ENCODE assay signal across 24 cellular contexts in genomic region chr13:44448373-44448772, GRCh38.
DNase-seq lines count a peak whose midpoint lies in the region; ATAC-seq and FAIRE-seq lines count a peak whose summit lies in the region.
"Had no signal": no experiment of that assay in that cellular context is flagged by ENCODE, and none has a peak within 500 bp of the region (broad histone marks: within the 10 kb centered on the region; RNA-seq: fewer than 3 reads in every experiment).

No MANE protein-coding gene starts in this region.

- ATAC-seq in left colon (peak; percentile 57), memory B cell (ENCODE audit: low read depth) (no peak), HG03565 (IDR thresholded peaks at IDR 0.05; ENCODE audit: unreplicated experiment) (no peak)
- ATAC-seq: A549, GM23338, Right ventricle myocardium inferior had no signal

- H3K36me3 Mint-ChIP-seq in memory B cell: no peaks in the 10 kb centered on the region

- intact Hi-C loops in left colon (cut with DNase I, micrococcal nuclease): no loop called here

- H3K27ac ChIP-seq in angular gyrus (ENCODE audit: low read depth, low read length) (peak overlapping the region; percentile 56), temporal lobe (ENCODE audit: low read depth, low read length) (peak overlapping the region; percentile 9)
- H3K27ac ChIP-seq: A549; BLaER1 treated with 17β-estradiol and CSF1 and Interleukin-3, amounts not matched to agents 10 nM and 100 nM; PC-9; SJSA1 had no signal

- DNase-seq in left colon (no peak), memory B cell (ENCODE audit: low spot score in 2 of 2) (no peak), frontal cortex (ENCODE audit: low spot score in 2 of 2) (no peak), DMS153 (lab: John Stamatoyannopoulos, UW) (no peak)
- no peak for DNase-seq in activated CD4-positive, CD25-positive, alpha-beta regulatory T cell treated with anti-CD3 and anti-CD28 coated beads, Interleukin-2, amount 50 U/mL, for 72 hours
- DNase-seq: AML-193; CD4-positive, alpha-beta T cell; H9; NCI-H1092; NCI-H1417 treated with DMSO at 0.1 percent for 48 hours; NCI-H1694 treated with DMSO at 0.1 percent for 48 hours; NCI-H2081; NCI-H2227 treated with DMSO at 0.1 percent for 48 hours; NCI-H526 treated with DMSO at 0.1 percent for 48 hours; PC-9 had no signal

- H3K27me3 Mint-ChIP-seq in memory B cell: no peaks in the 10 kb centered on the region
- H3K27me3 Mint-ChIP-seq: CD4-positive, alpha-beta T cell had no signal

- no peaks in the 10 kb centered on the region for H3K9me3 Mint-ChIP-seq in memory B cell
- H3K9me3 Mint-ChIP-seq: CD4-positive, alpha-beta T cell; GM23338; H9 had no signal

- H3K27ac Mint-ChIP-seq in memory B cell: peak overlapping the region; percentile 29
- H3K27ac Mint-ChIP-seq: CD4-positive, alpha-beta T cell; GM23338; H9 had no signal

- no peak overlapping the region for H3K4me3 Mint-ChIP-seq in memory B cell
- H3K4me3 Mint-ChIP-seq: CD4-positive, alpha-beta T cell; GM23338; H9 had no signal

- no peaks in the 10 kb centered on the region for H3K4me1 Mint-ChIP-seq in memory B cell

- FAIRE-seq in frontal cortex (lab: Jason Lieb, UNC): no peak
- FAIRE-seq: A549, G401.6 had no signal
